In the genomic region with DNA sequence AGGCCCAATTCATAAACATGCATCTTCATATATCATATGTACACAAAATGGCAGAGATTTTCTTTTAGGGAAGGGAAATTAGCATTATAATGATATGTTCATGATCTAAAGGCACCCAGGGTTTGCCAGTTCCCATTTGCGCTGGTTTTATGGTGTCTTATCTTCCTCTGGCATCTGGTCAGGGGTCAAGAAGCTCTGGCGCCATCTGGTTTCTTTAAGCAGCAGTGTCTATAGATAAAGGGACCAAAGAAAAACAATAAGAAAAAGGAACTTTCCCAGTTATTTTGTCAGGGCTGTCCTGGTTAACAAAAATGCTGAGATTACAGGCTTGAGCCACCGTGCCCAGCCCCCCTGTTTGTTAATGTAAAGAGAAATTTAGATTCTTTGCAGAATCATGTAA, we compare ENCODE assay signal across 1 cellular context.
A peak's percentile ranks its signal among the peaks of the same experiment; 100 is the strongest.
TF ChIP-seq lines count a peak whose summit lies in the region.

No MANE protein-coding gene starts in this region.

TF ChIP-seq in K562, 482 proteins besides CTCF, POLR2A, EP300 and RAD21 (continued from another document and continues in another):
- TF ChIP-seq ZNF512 (tag; IDR thresholded peaks at IDR 0.05) (no peak), ZNF395 (CRISPR knock-in tag; IDR thresholded peaks at IDR 0.05) (peak; percentile 86; the same call in 1 of the 2 replicates), NFIC (IDR thresholded peaks at IDR 0.05) (peak; percentile 84), RBBP5 (IDR thresholded peaks at IDR 0.05; ENCODE audit: borderline replicate concordance, insufficient read depth, low read length, poor library complexity, severe bottlenecking) (no peak), MAFK (IDR thresholded peaks at IDR 0.05; ENCODE audit: low read length) (no peak), SAFB (IDR thresholded peaks at IDR 0.05; ENCODE audit: borderline replicate concordance, low read depth, low read length) (no peak), RAD51 (IDR thresholded peaks at IDR 0.05; ENCODE audit: borderline replicate concordance, low read depth) (no peak; the same call in 1 of the 2 replicates), RUNX1 (IDR thresholded peaks at IDR 0.05; ENCODE audit: low read depth) (no peak), ZBTB1 (CRISPR knock-in tag; IDR thresholded peaks at IDR 0.05; ENCODE audit: borderline replicate concordance, low read depth) (no peak), MAFG (tag; conservative IDR thresholded peaks at IDR 0.05) (no peak), HLTF (IDR thresholded peaks at IDR 0.05) (no peak), SNRNP70 (optimal IDR thresholded peaks at IDR 0.05; ENCODE audit: low read depth, low read length) (no peak), RNF219 (CRISPR knock-in tag; IDR thresholded peaks at IDR 0.05) (no peak), CBFA2T3 (IDR thresholded peaks at IDR 0.05) (peak; percentile 97), MTA2 (IDR thresholded peaks at IDR 0.05; ENCODE audit: low read depth) (peak; percentile 96), ZNF778 (CRISPR knock-in tag; IDR thresholded peaks at IDR 0.05) (no peak), SAFB2 (IDR thresholded peaks at IDR 0.05; ENCODE audit: borderline replicate concordance, low read depth, low read length, severe bottlenecking) (no peak), ZFX (CRISPR knock-in tag; IDR thresholded peaks at IDR 0.05) (no peak), ZBTB8A (IDR thresholded peaks at IDR 0.05; ENCODE audit: partially characterized antibody) (no peak), FOXM1 (IDR thresholded peaks at IDR 0.05; ENCODE audit: low read depth) (peak; percentile 89), FOXM1 (CRISPR knock-in tag; IDR thresholded peaks at IDR 0.05; ENCODE audit: low read depth) (no peak), ZNF175 (CRISPR knock-in tag; IDR thresholded peaks at IDR 0.05; ENCODE audit: low read depth) (peak; percentile 68; the same call in 1 of the 2 replicates), GATAD2B (IDR thresholded peaks at IDR 0.05; ENCODE audit: borderline replicate concordance) (no peak; the same call in 1 of the 2 replicates), DIDO1 (tag; IDR thresholded peaks at IDR 0.05; ENCODE audit: low read depth) (no peak), NR1H2 (CRISPR knock-in tag; IDR thresholded peaks at IDR 0.05) (no peak), L3MBTL2 (IDR thresholded peaks at IDR 0.05) (no peak), SMAD4 (CRISPR knock-in tag; conservative IDR thresholded peaks at IDR 0.05) (peak; percentile 67), NFRKB (IDR thresholded peaks at IDR 0.05; ENCODE audit: low read depth) (no peak), SMARCA4 (IDR thresholded peaks at IDR 0.05) (peak; percentile 91), TAF7 (tag; IDR thresholded peaks at IDR 0.05) (no peak), HINFP (tag; conservative IDR thresholded peaks at IDR 0.05; ENCODE audit: low read depth) (no peak), ZNF384 (IDR thresholded peaks at IDR 0.05; ENCODE audit: low read depth, low read length) (no peak), ESRRB (CRISPR knock-in tag; IDR thresholded peaks at IDR 0.05; ENCODE audit: borderline replicate concordance) (no peak), COPS2 (conservative IDR thresholded peaks at IDR 0.05) (no peak), ZNF561 (CRISPR knock-in tag; conservative IDR thresholded peaks at IDR 0.05) (no peak), ZBTB2 (IDR thresholded peaks at IDR 0.05) (no peak), BCL6 (CRISPR knock-in tag; IDR thresholded peaks at IDR 0.05) (no peak), FOXJ2 (tag; IDR thresholded peaks at IDR 0.05) (no peak), IRF1 (CRISPR knock-in tag; IDR thresholded peaks at IDR 0.05; ENCODE audit: borderline replicate concordance) (no peak), SP1 (CRISPR knock-in tag; IDR thresholded peaks at IDR 0.05) (0 out of 2 replicates have a peak, but pooled peaks have one; percentile 33)
- TF ChIP-seq, protein P1, sequence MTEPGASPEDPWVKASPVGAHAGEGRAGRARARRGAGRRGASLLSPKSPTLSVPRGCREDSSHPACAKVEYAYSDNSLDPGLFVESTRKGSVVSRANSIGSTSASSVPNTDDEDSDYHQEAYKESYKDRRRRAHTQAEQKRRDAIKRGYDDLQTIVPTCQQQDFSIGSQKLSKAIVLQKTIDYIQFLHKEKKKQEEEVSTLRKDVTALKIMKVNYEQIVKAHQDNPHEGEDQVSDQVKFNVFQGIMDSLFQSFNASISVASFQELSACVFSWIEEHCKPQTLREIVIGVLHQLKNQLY (CRISPR knock-in tag; conservative IDR thresholded peaks at IDR 0.05) = no peak
- TF ChIP-seq, protein P2, sequence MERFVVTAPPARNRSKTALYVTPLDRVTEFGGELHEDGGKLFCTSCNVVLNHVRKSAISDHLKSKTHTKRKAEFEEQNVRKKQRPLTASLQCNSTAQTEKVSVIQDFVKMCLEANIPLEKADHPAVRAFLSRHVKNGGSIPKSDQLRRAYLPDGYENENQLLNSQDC (CRISPR knock-in tag; IDR thresholded peaks at IDR 0.05) = no peak
- TF ChIP-seq, protein P3, sequence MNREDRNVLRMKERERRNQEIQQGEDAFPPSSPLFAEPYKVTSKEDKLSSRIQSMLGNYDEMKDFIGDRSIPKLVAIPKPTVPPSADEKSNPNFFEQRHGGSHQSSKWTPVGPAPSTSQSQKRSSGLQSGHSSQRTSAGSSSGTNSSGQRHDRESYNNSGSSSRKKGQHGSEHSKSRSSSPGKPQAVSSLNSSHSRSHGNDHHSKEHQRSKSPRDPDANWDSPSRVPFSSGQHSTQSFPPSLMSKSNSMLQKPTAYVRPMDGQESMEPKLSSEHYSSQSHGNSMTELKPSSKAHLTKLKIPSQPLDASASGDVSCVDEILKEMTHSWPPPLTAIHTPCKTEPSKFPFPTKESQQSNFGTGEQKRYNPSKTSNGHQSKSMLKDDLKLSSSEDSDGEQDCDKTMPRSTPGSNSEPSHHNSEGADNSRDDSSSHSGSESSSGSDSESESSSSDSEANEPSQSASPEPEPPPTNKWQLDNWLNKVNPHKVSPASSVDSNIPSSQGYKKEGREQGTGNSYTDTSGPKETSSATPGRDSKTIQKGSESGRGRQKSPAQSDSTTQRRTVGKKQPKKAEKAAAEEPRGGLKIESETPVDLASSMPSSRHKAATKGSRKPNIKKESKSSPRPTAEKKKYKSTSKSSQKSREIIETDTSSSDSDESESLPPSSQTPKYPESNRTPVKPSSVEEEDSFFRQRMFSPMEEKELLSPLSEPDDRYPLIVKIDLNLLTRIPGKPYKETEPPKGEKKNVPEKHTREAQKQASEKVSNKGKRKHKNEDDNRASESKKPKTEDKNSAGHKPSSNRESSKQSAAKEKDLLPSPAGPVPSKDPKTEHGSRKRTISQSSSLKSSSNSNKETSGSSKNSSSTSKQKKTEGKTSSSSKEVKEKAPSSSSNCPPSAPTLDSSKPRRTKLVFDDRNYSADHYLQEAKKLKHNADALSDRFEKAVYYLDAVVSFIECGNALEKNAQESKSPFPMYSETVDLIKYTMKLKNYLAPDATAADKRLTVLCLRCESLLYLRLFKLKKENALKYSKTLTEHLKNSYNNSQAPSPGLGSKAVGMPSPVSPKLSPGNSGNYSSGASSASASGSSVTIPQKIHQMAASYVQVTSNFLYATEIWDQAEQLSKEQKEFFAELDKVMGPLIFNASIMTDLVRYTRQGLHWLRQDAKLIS (CRISPR knock-in tag; IDR thresholded peaks at IDR 0.05) = no peak
- TF ChIP-seq, protein P4, sequence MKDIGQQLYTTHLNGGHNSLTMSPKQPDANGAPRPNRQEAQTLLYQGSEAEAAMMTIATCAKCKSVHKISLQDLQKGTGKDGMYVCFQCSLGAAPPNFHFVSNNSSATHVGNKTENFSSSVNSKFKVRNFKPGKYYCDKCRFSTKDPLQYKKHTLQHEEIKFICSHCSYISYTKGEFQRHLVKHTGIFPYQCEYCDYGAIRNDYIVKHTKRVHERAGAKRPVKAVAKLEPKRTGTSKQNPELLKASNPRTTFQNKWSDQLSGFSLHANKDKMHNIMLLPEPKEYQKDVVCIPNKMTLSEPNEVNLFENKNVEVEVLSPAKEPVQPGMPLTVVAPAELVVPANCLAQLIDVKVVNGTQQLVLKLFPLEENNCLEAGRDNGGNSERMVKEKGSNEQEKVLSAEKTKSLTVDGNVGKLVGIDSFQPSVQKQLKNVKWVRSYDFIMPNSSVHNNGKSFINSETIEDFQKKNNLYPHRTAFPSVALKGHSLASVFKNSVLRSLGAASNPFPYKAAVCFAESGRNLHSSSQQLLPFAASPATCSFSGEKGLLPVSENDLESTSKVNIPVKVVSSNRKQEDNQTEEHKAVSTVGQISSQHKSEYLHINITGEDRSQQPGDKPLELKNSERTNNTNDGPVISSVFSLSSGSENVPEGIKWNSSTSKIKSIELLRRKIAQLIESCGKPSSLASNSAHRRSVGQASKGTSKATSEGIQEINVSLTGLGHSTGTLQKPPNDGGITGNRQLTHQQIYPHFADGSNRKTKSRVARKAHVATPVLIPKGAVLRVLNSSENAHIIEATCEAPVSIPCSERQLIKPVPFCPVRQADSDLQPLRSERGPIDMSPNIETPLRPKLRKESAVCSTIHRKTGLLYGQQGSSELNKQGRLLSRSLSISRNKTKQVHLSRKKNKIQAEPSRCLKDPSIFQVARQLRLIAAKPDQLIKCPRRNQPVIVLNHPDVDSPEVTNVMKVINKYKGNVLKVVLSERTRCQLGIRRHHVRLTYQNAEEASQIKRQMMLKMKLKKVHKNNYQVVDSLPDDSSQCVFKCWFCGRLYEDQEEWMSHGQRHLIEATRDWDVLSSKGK (CRISPR knock-in tag; IDR thresholded peaks at IDR 0.05) = no peak
